Comparison of ENCODE assay signal across 12 cellular contexts in genomic region chr17:48795444-48796162, GRCh38. TPM values are rescaled to one million over a fixed set of nuclear protein-coding genes. Genes with fewer than 3 reads are reported as not detected.
DNase-seq lines count a peak whose midpoint lies in the region; ATAC-seq, FAIRE-seq and TF ChIP-seq lines count a peak whose summit lies in the region.
"Had no signal": no experiment of that assay in that cellular context is flagged by ENCODE, and none has a peak within 500 bp of the region (broad histone marks: within the 10 kb centered on the region; RNA-seq: fewer than 3 reads in every experiment).

No MANE protein-coding gene starts in this region.

- H3K4me2 ChIP-seq in A549 (peak overlapping the region; percentile 65), HepG2 (ENCODE audit: low read depth, low read length) (peak overlapping the region; percentile 64)

- peak overlapping the region; percentile 34 for H3K4me3 Mint-ChIP-seq in HFFc6
- H3K4me3 Mint-ChIP-seq: activated T-cell treated with anti-CD3 and anti-CD28 coated beads, Interleukin-2, amount 50 U/mL, for 4 hours had no signal

- DNase-seq in A549 (ENCODE audit: low read depth in 1 of 2, low spot score in 1 of 2) (peak; percentile 92), HFFc6 (peak; percentile 73), astrocyte of the spinal cord (ENCODE audit: low read depth, low spot score) (peak; percentile 48), HepG2 (ENCODE audit: low spot score) (peak; percentile 95), hippocampal formation (lab: John Stamatoyannopoulos, UW) (no peak), right cardiac atrium (no peak)
- DNase-seq: activated T-cell treated with anti-CD3 and anti-CD28 coated beads, Interleukin-2, amount 50 U/mL, for 4 hours had no signal

- H3K9me3 ChIP-seq in A549 (no peaks in the 10 kb centered on the region), HepG2 (ENCODE audit: low read length) (no peaks in the 10 kb centered on the region), right cardiac atrium (ENCODE audit: control insufficient read depth, low read length) (no peaks in the 10 kb centered on the region)

- ATAC-seq in A549 (peak; percentile 79 to 80), HepG2 (peak; percentile 75), right cardiac atrium (no peak), GM18868 (IDR thresholded peaks at IDR 0.05; ENCODE audit: unreplicated experiment) (no peak), GM21576 (IDR thresholded peaks at IDR 0.05; ENCODE audit: unreplicated experiment) (no peak)
- ATAC-seq: activated T-cell treated with anti-CD3 and anti-CD28 coated beads, Interleukin-2, amount 50 U/mL, for 4 hours; K562 had no signal

- in situ Hi-C loops in astrocyte of the spinal cord (cut with HindIII; ENCODE audit: low sequenced_read_pairs) (no loop called here), HepG2 (cut with HindIII; ENCODE audit: extremely low pct_ligation_motif_present, low pct_unique_long_range_greater_than_20kb) (no loop called here)

- H3K27ac ChIP-seq in A549 (peak overlapping the region; percentile 96 to 97), HepG2 (ENCODE audit: extremely low read length, insufficient read depth, low read length) (peak overlapping the region; percentile 67), right cardiac atrium (ENCODE audit: low read length) (no peak overlapping the region)

- H3K9ac ChIP-seq in HepG2 (ENCODE audit: insufficient read depth, low read depth, low read length) = peak overlapping the region; percentile 48

- CTCF ChIA-PET in A549 (lab: Yijun Ruan, JAX) (interaction anchor here (0.7 to 70.2 kb wide), 8 partner anchors 9 to 576 kb away, joined by 3 to 3251 read pairs (median 110); partner anchors contain the start of genes ATP5MC1, CALCOCO2, HOXB13 and PRAC1), HepG2 (lab: Yijun Ruan, JAX; ENCODE audit: low intra/inter-chr PET ratio, low total read pairs) (no interaction called here)

- no peak overlapping the region for H3K4me3 ChIP-seq in A549
- no peak overlapping the region for H3K4me3 ChIP-seq in astrocyte of the spinal cord (ENCODE audit: low read depth, low read length)
- H3K4me3 ChIP-seq in HepG2 (replicated peaks in 1 of 3; ENCODE audit: insufficient read depth in 1 of 3, low read depth in 2 of 3, low read length in 3 of 3) = peak overlapping the region in 1 of 3 experiments; percentile 38; a peak in 1 of 6 replicates
- H3K4me3 ChIP-seq in right cardiac atrium (ENCODE audit: low read length) = no peak overlapping the region
- H3K4me3 ChIP-seq: K562 had no signal

- BruUV-seq in HepG2 (replicated peaks; lab: Mats Ljungman, UMichigan) = no TSS peak

- H3K9me3 Mint-ChIP-seq in HFFc6 = no peaks in the 10 kb centered on the region
- H3K9me3 Mint-ChIP-seq: activated T-cell treated with anti-CD3 and anti-CD28 coated beads, Interleukin-2, amount 50 U/mL, for 4 hours had no signal

- H3K79me2 ChIP-seq in HepG2 (ENCODE audit: insufficient read depth, low read length) = no peaks in the 10 kb centered on the region

- H3K4me1 ChIP-seq in A549 (peaks cover 77% of the 10 kb centered on the region), HepG2 (ENCODE audit: insufficient read depth, low read length) (peaks cover 100% of the 10 kb centered on the region), right cardiac atrium (ENCODE audit: control insufficient read depth, insufficient read depth, low read length) (no peaks in the 10 kb centered on the region)

- peaks cover 38% of the 10 kb centered on the region for H3K4me1 Mint-ChIP-seq in HFFc6 (ENCODE audit: low read depth)

- no peaks in the 10 kb centered on the region for H3K36me3 Mint-ChIP-seq in HFFc6 (ENCODE audit: low read depth)

- H3K27me3 ChIP-seq in HepG2 (ENCODE audit: control insufficient read depth in 1 of 2, insufficient read depth in 2 of 2, low read length in 2 of 2) (peaks cover 0 to 1% of the 10 kb centered on the region in 2 experiments; a peak in 1 of 5 replicates), right cardiac atrium (ENCODE audit: control insufficient read depth, insufficient read depth) (no peaks in the 10 kb centered on the region)

- peaks cover 15% of the 10 kb centered on the region for H3K27me3 Mint-ChIP-seq in HFFc6 (ENCODE audit: insufficient read depth)

- FAIRE-seq in A549 (lab: Jason Lieb, UNC) (peak; percentile 99), HepG2 (lab: Jason Lieb, UNC) (peak; percentile 82)
- FAIRE-seq: K562, keratinocyte had no signal

- intact Hi-C loops in HepG2 (cut with micrococcal nuclease; ENCODE audit: unreplicated experiment) (no loop called here), right cardiac atrium (cut with DNase I) (loop anchor here in 1 of 4 donors (10.0 kb wide), 1 partner anchor 121 kb away; no protein-coding TSS in a partner anchor)

- TF ChIP-seq POLR2A in A549 (IDR thresholded peaks at IDR 0.05; ENCODE audit: low read length) (no peak), HepG2 (IDR thresholded peaks at IDR 0.05; ENCODE audit: insufficient read depth in 1 of 2, low read depth in 2 of 2, low read length in 2 of 2) (peak; percentile 27 to 36; a peak in 2 of 4 replicates)

- H3K36me3 ChIP-seq in HepG2 (replicated peaks in 1 of 2; ENCODE audit: control insufficient read depth in 1 of 2, insufficient read depth in 2 of 2, low read length in 2 of 2) = no peaks in the 10 kb centered on the region

- POLR2A ChIA-PET in A549 (lab: Yijun Ruan, JAX) = no interaction called here
- POLR2A ChIA-PET in HepG2 (lab: Yijun Ruan, JAX) = interaction anchor here (0.9 to 2.9 kb wide), 8 partner anchors 9 to 747 kb away, joined by 3 to 24 read pairs (median 6); partner anchors contain the start of genes ATP5MC1 and NFE2L1

- TF ChIP-seq EP300 in A549 (IDR thresholded peaks at IDR 0.05) (no peak), HepG2 (IDR thresholded peaks at IDR 0.05; ENCODE audit: low read depth in 2 of 2, low read length in 2 of 2) (peak; percentile 87 to 89), HepG2 (CRISPR knock-in tag; IDR thresholded peaks at IDR 0.05; ENCODE audit: borderline replicate concordance) (no peak; the same call in 1 of the 2 replicates)

- peak overlapping the region; percentile 82 for H3K27ac Mint-ChIP-seq in HFFc6

- TF ChIP-seq CTCF in A549 (IDR thresholded peaks at IDR 0.05) = no peak
- no peak for TF ChIP-seq CTCF in HFFc6 (IDR thresholded peaks at IDR 0.05)
- TF ChIP-seq CTCF in astrocyte of the spinal cord (IDR thresholded peaks at IDR 0.05; ENCODE audit: low read depth, low read length) = no peak
- TF ChIP-seq CTCF in HepG2 (CRISPR knock-in tag; IDR thresholded peaks at IDR 0.05) = no peak

- 4% methylated on average over 10 of the region's 10 CpGs for WGBS in A549 (ENCODE audit: missing lambda C conversion rate)
- WGBS in HepG2 (ENCODE audit: low lambda C conversion rate) = 2% methylated on average over 10 of the region's 10 CpGs
- WGBS in right cardiac atrium = 69% methylated on average over 10 of the region's 10 CpGs

- H4K20me1 ChIP-seq in HepG2 (ENCODE audit: insufficient read depth, low read length) = no peaks in the 10 kb centered on the region

- TF ChIP-seq RAD21 in A549 (conservative IDR thresholded peaks at IDR 0.05 in 1 of 2, IDR thresholded peaks at IDR 0.05 in 1 of 2) = no peak
- no peak for TF ChIP-seq RAD21 in HepG2 (CRISPR knock-in tag; IDR thresholded peaks at IDR 0.05)

- H2AFZ ChIP-seq in HepG2 (ENCODE audit: low read length) = no peak overlapping the region

RNA-seq across cellular contexts. Expression of gene TTLL6, which starts 21.4 kb away (rescaled TPM):
- polyA plus RNA-seq in A549 (2011; rRNA removed) (7.8 and 8.9 TPM in 2 replicates), A549 (2017; fragmentation: RNase III; extraction: RNeasy Plus Mini Kit Qiagen cat#74134 plus additional on column Dnase treatment) (1.1 to 1.6 TPM (median 1.3 TPM) in 3 replicates), HepG2 (2011; rRNA removed) (0.08 and 0.25 TPM in 2 replicates), right cardiac atrium (0.27 TPM)
- polyA plus RNA-seq in A549 (2012; cell fraction: cytosol; rRNA removed) = 1.6 and 1.7 TPM in 2 replicates
- 3.9 and 5.4 TPM in 2 replicates for polyA plus RNA-seq in A549 (2012; cell fraction: nucleus; rRNA removed)
- 3.7 and 6.0 TPM in 2 replicates for polyA minus RNA-seq in A549 (2011; rRNA and poly(A)+ RNA removed)
- total RNA-seq in HFFc6 (2021; fragmentation: NEBNext Ultra II Directional; extraction: Animal tissue kit (Norgen Biotek cat#: 25700)) = not detected
- total RNA-seq in HepG2 (2016; rRNA removed; fragmentation: Illumina TruSeq; extraction: Trizol) (0.04 TPM in 1 of 2 replicates, not detected in the other), right cardiac atrium (under 1 TPM in 2 of 4 donors, not detected in 2; 0.06 to 0.23 TPM)
- not detected in 2 replicates for total RNA-seq in HepG2 (2016; cell fraction: cytosol; rRNA removed; fragmentation: Illumina TruSeq; extraction: Trizol; ENCODE audit: low read depth)
- total RNA-seq in HepG2 (2016; cell fraction: insoluble cytoplasmic fraction; rRNA removed; fragmentation: Illumina TruSeq; extraction: Trizol) = 0.09 TPM in 1 of 2 replicates, not detected in the other
- total RNA-seq in HepG2 (2016; cell fraction: membrane; rRNA removed; fragmentation: Illumina TruSeq; extraction: Trizol) = 0.12 TPM in 1 of 2 replicates, not detected in the other
- total RNA-seq in HepG2 (2016; cell fraction: nucleus; rRNA removed; fragmentation: Illumina TruSeq; extraction: Trizol) = not detected in 2 replicates
- 0.05 and 0.14 TPM in 2 replicates for polyA plus RNA-seq in HepG2 (2011; cell fraction: cytosol; rRNA removed)
- 0.23 and 0.45 TPM in 2 replicates for polyA plus RNA-seq in HepG2 (2011; cell fraction: nucleus; rRNA removed)
- 0.19 and 0.25 TPM in 2 replicates for polyA plus RNA-seq in HepG2 (2012)
- 0.07 TPM in 1 of 2 replicates, not detected in the other for polyA plus RNA-seq in HepG2 (2016; cell fraction: cytosol; fragmentation: Illumina TruSeq; extraction: Trizol; ENCODE audit: low read depth)
- not detected in 2 replicates for polyA plus RNA-seq in HepG2 (2016; cell fraction: insoluble cytoplasmic fraction; fragmentation: Illumina TruSeq; extraction: Trizol; ENCODE audit: low read depth)
- not detected in 2 replicates for polyA plus RNA-seq in HepG2 (2016; cell fraction: membrane; fragmentation: Illumina TruSeq; extraction: Trizol; ENCODE audit: low read depth)
- not detected in 2 replicates for polyA plus RNA-seq in HepG2 (2016; cell fraction: nucleus; fragmentation: Illumina TruSeq; extraction: Trizol; ENCODE audit: insufficient read depth, low read depth)
- 0.16 and 0.40 TPM in 2 replicates for polyA minus RNA-seq in HepG2 (2011; rRNA and poly(A)+ RNA removed; ENCODE audit: low replicate concordance)
- not detected in 2 replicates for polyA minus RNA-seq in HepG2 (2011; cell fraction: cytosol; rRNA and poly(A)+ RNA removed)
- 0.26 and 1.1 TPM in 2 replicates for polyA minus RNA-seq in HepG2 (2011; cell fraction: nucleus; rRNA and poly(A)+ RNA removed)
- total RNA-seq: activated T-cell treated with anti-CD3 and anti-CD28 coated beads, Interleukin-2, amount 50 U/mL, for 4 hours; skeletal muscle tissue had no signal
- polyA plus RNA-seq: K562, keratinocyte had no signal

RNA-seq across cellular contexts. Expression of gene CALCOCO2, which starts 35.2 kb away (rescaled TPM):
- polyA plus RNA-seq in A549 (2011; rRNA removed) = 194 and 199 TPM in 2 replicates
- polyA plus RNA-seq in A549 (2012; cell fraction: cytosol; rRNA removed) = 26.8 and 27.1 TPM in 2 replicates
- polyA plus RNA-seq in A549 (2012; cell fraction: nucleus; rRNA removed) = 20.8 and 28.6 TPM in 2 replicates
- polyA plus RNA-seq in A549 (2017; fragmentation: RNase III; extraction: RNeasy Plus Mini Kit Qiagen cat#74134 plus additional on column Dnase treatment) = 71.6 to 74.5 TPM (median 72.5 TPM) in 3 replicates
- polyA minus RNA-seq in A549 (2011; rRNA and poly(A)+ RNA removed) = 105 and 145 TPM in 2 replicates
- total RNA-seq in HFFc6 (2021; fragmentation: NEBNext Ultra II Directional; extraction: Animal tissue kit (Norgen Biotek cat#: 25700)) = 10 to 100 TPM; 71.5 to 91.1 (median 84.5) TPM
- total RNA-seq in HepG2 (2016; rRNA removed; fragmentation: Illumina TruSeq; extraction: Trizol) = 72.9 and 112 TPM in 2 replicates
- total RNA-seq in HepG2 (2016; cell fraction: cytosol; rRNA removed; fragmentation: Illumina TruSeq; extraction: Trizol; ENCODE audit: low read depth) = 21.1 and 22.6 TPM in 2 replicates
- total RNA-seq in HepG2 (2016; cell fraction: insoluble cytoplasmic fraction; rRNA removed; fragmentation: Illumina TruSeq; extraction: Trizol) = 71.0 and 100 TPM in 2 replicates
- total RNA-seq in HepG2 (2016; cell fraction: membrane; rRNA removed; fragmentation: Illumina TruSeq; extraction: Trizol) = 38.8 and 53.3 TPM in 2 replicates
- total RNA-seq in HepG2 (2016; cell fraction: nucleus; rRNA removed; fragmentation: Illumina TruSeq; extraction: Trizol) = 38.1 and 38.5 TPM in 2 replicates
- polyA plus RNA-seq in HepG2 (2011; rRNA removed) = 109 and 111 TPM in 2 replicates
- polyA plus RNA-seq in HepG2 (2011; cell fraction: cytosol; rRNA removed) = 33.3 and 42.4 TPM in 2 replicates
- 39.4 and 47.3 TPM in 2 replicates for polyA plus RNA-seq in HepG2 (2011; cell fraction: nucleus; rRNA removed)
- 114 and 117 TPM in 2 replicates for polyA plus RNA-seq in HepG2 (2012)
- 17.4 and 17.6 TPM in 2 replicates for polyA plus RNA-seq in HepG2 (2016; cell fraction: cytosol; fragmentation: Illumina TruSeq; extraction: Trizol; ENCODE audit: low read depth)
- polyA plus RNA-seq in HepG2 (2016; cell fraction: insoluble cytoplasmic fraction; fragmentation: Illumina TruSeq; extraction: Trizol; ENCODE audit: low read depth) = 96.0 and 107 TPM in 2 replicates
- 19.3 and 24.7 TPM in 2 replicates for polyA plus RNA-seq in HepG2 (2016; cell fraction: membrane; fragmentation: Illumina TruSeq; extraction: Trizol; ENCODE audit: low read depth)
- polyA plus RNA-seq in HepG2 (2016; cell fraction: nucleus; fragmentation: Illumina TruSeq; extraction: Trizol; ENCODE audit: insufficient read depth, low read depth) = 44.4 and 49.5 TPM in 2 replicates
- 62.7 and 120 TPM in 2 replicates for polyA minus RNA-seq in HepG2 (2011; rRNA and poly(A)+ RNA removed; ENCODE audit: low replicate concordance)
- 46.2 and 66.1 TPM in 2 replicates for polyA minus RNA-seq in HepG2 (2011; cell fraction: cytosol; rRNA and poly(A)+ RNA removed)
- 65.1 and 99.0 TPM in 2 replicates for polyA minus RNA-seq in HepG2 (2011; cell fraction: nucleus; rRNA and poly(A)+ RNA removed)
- 100 to 1,000 TPM; 220 to 298 (median 281) TPM for total RNA-seq in right cardiac atrium
- polyA plus RNA-seq in right cardiac atrium = 131 TPM

Comparison
In these comparisons a context has a peak if more than half of its experiments do, and no peak if none do; other contexts are left out.
1. ATAC-seq: peak in A549 (2 of 2) and HepG2 (single experiment); none in right cardiac atrium (0 of 2), GM18868 (single experiment) and GM21576 (single experiment).
2. DNase-seq: peak in A549 (2 of 2), HFFc6 (single experiment), astrocyte of the spinal cord (single experiment) and HepG2 (single experiment); none in hippocampal formation (0 of 2) and right cardiac atrium (0 of 3).
3. Of the 38 proteins assayed by ChIP-seq in both HepG2 and A549: peak only in HepG2: CHD4, EHMT2, EP300, HDAC2, KDM1A, POLR2A and 2 more; only in A549: NPAS2 and ZSCAN20; in both: BCL3, BHLHE40, CEBPB, FOSL2, JUN, JUNB and 3 more; in neither: 17; mixed calls (peak in some experiments, not most) for 2.